ENCODE assay signal across 16 cellular contexts in the genomic region with DNA sequence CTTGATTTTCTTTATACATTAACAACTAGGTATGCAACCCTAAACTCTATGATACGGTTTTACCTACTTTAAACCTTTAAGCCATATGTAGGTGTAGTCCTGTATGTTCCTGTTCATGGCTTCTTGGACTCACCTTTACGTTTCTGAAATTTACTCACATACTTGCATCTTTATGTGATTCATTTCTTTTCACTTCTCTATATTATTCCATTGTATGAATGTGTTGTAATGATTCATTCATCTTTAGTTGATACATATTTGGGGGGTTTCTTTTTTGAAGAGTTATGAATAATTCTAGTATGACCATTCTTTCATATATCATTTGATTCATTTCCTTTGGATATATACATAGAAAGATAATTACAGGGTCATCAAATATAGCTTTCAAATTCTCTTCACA. TPM values are rescaled to one million over a fixed set of nuclear protein-coding genes. Genes with fewer than 3 reads are reported as not detected.
DNase-seq lines count a peak whose midpoint lies in the region; ATAC-seq, FAIRE-seq and TF ChIP-seq lines count a peak whose summit lies in the region.
"Had no signal": no experiment of that assay in that cellular context is flagged by ENCODE, and none has a peak within 500 bp of the region (broad histone marks: within the 10 kb centered on the region; RNA-seq: fewer than 3 reads in every experiment).

No MANE protein-coding gene starts in this region.

- DNase-seq in activated CD4-positive, alpha-beta T cell treated with anti-CD3 and anti-CD28 coated beads for 36 hours = no peak
- no peak for DNase-seq in activated CD4-positive, alpha-beta T cell treated with anti-CD3 and anti-CD28 coated beads, Interleukin-2, amount 50 U/mL, for 1 hour
- DNase-seq in activated naive CD4-positive, alpha-beta T cell treated with anti-CD3 and anti-CD28 coated beads, Interleukin-2, amount 50 U/mL, for 72 hours (ENCODE audit: low spot score in 2 of 2) = no peak
- DNase-seq in activated naive CD4-positive, alpha-beta T cell treated with anti-CD3 and anti-CD28 coated beads, Interleukin-2, amount 10 ng/mL, durations not matched to agents 7 days and 5 days = no peak
- DNase-seq in astrocyte (ENCODE audit: low read depth) (no peak), NCI-H146 treated with DMSO at 0.1 percent for 48 hours (lab: John Stamatoyannopoulos, UW; ENCODE audit: unreplicated experiment) (no peak)
- DNase-seq in stimulated activated CD4-positive, alpha-beta T cell treated with anti-CD3 and anti-CD28 coated beads, Interleukin-1b, Interleukin-23, amount 100 ng/mL, for 48 hours = no peak
- DNase-seq: 8988T; Calu3; CD8-positive, alpha-beta T cell; DMS79 treated with DMSO at 0.1 percent for 48 hours; GF-D8 had no signal

- no peak overlapping the region for H3K27ac ChIP-seq in astrocyte (ENCODE audit: low read depth, low read length)
- H3K27ac ChIP-seq: BLaER1 treated with 17β-estradiol and CSF1 and Interleukin-3, amounts not matched to agents 10 nM and 100 nM had no signal

- H3K27me3 ChIP-seq in astrocyte (ENCODE audit: insufficient read depth, low read length) = no peaks in the 10 kb centered on the region
- H3K27me3 ChIP-seq: BLaER1 treated with 17β-estradiol and CSF1 and Interleukin-3, amounts not matched to agents 10 nM and 100 nM had no signal

- no peak overlapping the region for H3K27ac Mint-ChIP-seq in activated CD4-positive, alpha-beta T cell treated with anti-CD3 and anti-CD28 coated beads for 36 hours
- H3K27ac Mint-ChIP-seq in activated naive CD4-positive, alpha-beta T cell treated with anti-CD3 and anti-CD28 coated beads, Interleukin-2, amount 50 U/mL, for 72 hours = no peak overlapping the region
- H3K27ac Mint-ChIP-seq in activated naive CD4-positive, alpha-beta T cell treated with anti-CD3 and anti-CD28 coated beads, Interleukin-2, amount 10 ng/mL, durations not matched to agents 7 days and 5 days = no peak overlapping the region
- no peak overlapping the region for H3K27ac Mint-ChIP-seq in astrocyte (ENCODE audit: unreplicated experiment)
- H3K27ac Mint-ChIP-seq: B cell; CD8-positive, alpha-beta T cell had no signal

- no peaks in the 10 kb centered on the region for H4K20me1 ChIP-seq in astrocyte (ENCODE audit: insufficient read depth, low read length)
- H4K20me1 ChIP-seq: BLaER1 treated with 17β-estradiol and CSF1 and Interleukin-3, amounts not matched to agents 10 nM and 100 nM had no signal

- FAIRE-seq in astrocyte (lab: Jason Lieb, UNC) = peak; percentile 26
- FAIRE-seq: H1 had no signal

- intact Hi-C loops in activated CD4-positive, alpha-beta T cell treated with anti-CD3 and anti-CD28 coated beads for 36 hours (cut with DNase I, micrococcal nuclease) = no loop called here

- no peaks in the 10 kb centered on the region for H3K36me3 ChIP-seq in astrocyte (ENCODE audit: insufficient read depth, low read length)
- H3K36me3 ChIP-seq: HAP-1 had no signal

- H3K9me3 ChIP-seq in astrocyte (ENCODE audit: insufficient read depth, low read depth, low read length) = no peaks in the 10 kb centered on the region
- H3K9me3 ChIP-seq: HAP-1 had no signal

- no peaks in the 10 kb centered on the region for H3K79me2 ChIP-seq in astrocyte (ENCODE audit: insufficient read depth, low read length)

- no peak for TF ChIP-seq CTCF in astrocyte (IDR thresholded peaks at IDR 0.05; ENCODE audit: insufficient read depth, low read depth, low read length)

- no peak overlapping the region for H3K4me3 ChIP-seq in astrocyte (ENCODE audit: insufficient read depth, low read depth, low read length)
- H3K4me3 ChIP-seq: BLaER1 treated with 17β-estradiol and CSF1 and Interleukin-3, amounts not matched to agents 10 nM and 100 nM; HAP-1 had no signal

- peaks cover 27% of the 10 kb centered on the region for H3K4me1 Mint-ChIP-seq in activated CD4-positive, alpha-beta T cell treated with anti-CD3 and anti-CD28 coated beads for 36 hours
- peaks cover 3% of the 10 kb centered on the region for H3K4me1 Mint-ChIP-seq in activated naive CD4-positive, alpha-beta T cell treated with anti-CD3 and anti-CD28 coated beads, Interleukin-2, amount 10 ng/mL, durations not matched to agents 7 days and 5 days
- H3K4me1 Mint-ChIP-seq in astrocyte (ENCODE audit: low read depth, unreplicated experiment) = no peaks in the 10 kb centered on the region
- H3K4me1 Mint-ChIP-seq: B cell had no signal

- H3K4me2 ChIP-seq in astrocyte (ENCODE audit: low read length) = no peak overlapping the region
- H3K4me2 ChIP-seq: BLaER1 treated with 17β-estradiol and CSF1 and Interleukin-3, amounts not matched to agents 10 nM and 100 nM had no signal

- H3K9ac ChIP-seq in astrocyte (ENCODE audit: low read length) = no peak overlapping the region
- H3K9ac ChIP-seq: BLaER1 treated with 17β-estradiol and CSF1 and Interleukin-3, amounts not matched to agents 10 nM and 100 nM had no signal

- H3K9me3 Mint-ChIP-seq in activated CD4-positive, alpha-beta T cell treated with anti-CD3 and anti-CD28 coated beads for 36 hours (ENCODE audit: low read depth) = peaks cover 9% of the 10 kb centered on the region
- peaks cover 0 to 5% of the 10 kb centered on the region in 2 donors for H3K9me3 Mint-ChIP-seq in activated naive CD4-positive, alpha-beta T cell treated with anti-CD3 and anti-CD28 coated beads, Interleukin-2, amount 50 U/mL, for 72 hours
- peaks cover 6% of the 10 kb centered on the region for H3K9me3 Mint-ChIP-seq in activated naive CD4-positive, alpha-beta T cell treated with anti-CD3 and anti-CD28 coated beads, Interleukin-2, amount 10 ng/mL, durations not matched to agents 7 days and 5 days
- peaks cover 2% of the 10 kb centered on the region for H3K9me3 Mint-ChIP-seq in astrocyte (ENCODE audit: unreplicated experiment)

- CTCF ChIA-PET in activated CD4-positive, alpha-beta T cell treated with anti-CD3 and anti-CD28 coated beads for 36 hours (lab: Charles Lee) = no interaction called here
- CTCF ChIA-PET in activated naive CD4-positive, alpha-beta T cell treated with anti-CD3 and anti-CD28 coated beads, Interleukin-2, amount 10 ng/mL, durations not matched to agents 7 days and 5 days (lab: Charles Lee) = no interaction called here

- peaks cover 24% of the 10 kb centered on the region for H3K36me3 Mint-ChIP-seq in activated CD4-positive, alpha-beta T cell treated with anti-CD3 and anti-CD28 coated beads for 36 hours (ENCODE audit: low read depth)
- peaks cover 10 to 14% of the 10 kb centered on the region in 2 donors for H3K36me3 Mint-ChIP-seq in activated naive CD4-positive, alpha-beta T cell treated with anti-CD3 and anti-CD28 coated beads, Interleukin-2, amount 50 U/mL, for 72 hours
- peaks cover 16% of the 10 kb centered on the region for H3K36me3 Mint-ChIP-seq in activated naive CD4-positive, alpha-beta T cell treated with anti-CD3 and anti-CD28 coated beads, Interleukin-2, amount 10 ng/mL, durations not matched to agents 7 days and 5 days
- no peaks in the 10 kb centered on the region for H3K36me3 Mint-ChIP-seq in astrocyte (ENCODE audit: low read depth, unreplicated experiment)

- ATAC-seq in activated CD4-positive, alpha-beta T cell treated with anti-CD3 and anti-CD28 coated beads for 36 hours = peak; percentile 81
- ATAC-seq in activated naive CD4-positive, alpha-beta T cell treated with anti-CD3 and anti-CD28 coated beads, Interleukin-2, amount 50 U/mL, for 72 hours = peak; percentile 78 to 92
- ATAC-seq: CD8-positive, alpha-beta T cell had no signal

- H3K4me3 Mint-ChIP-seq in activated CD4-positive, alpha-beta T cell treated with anti-CD3 and anti-CD28 coated beads for 36 hours = no peak overlapping the region
- H3K4me3 Mint-ChIP-seq in activated naive CD4-positive, alpha-beta T cell treated with anti-CD3 and anti-CD28 coated beads, Interleukin-2, amount 10 ng/mL, durations not matched to agents 7 days and 5 days = no peak overlapping the region
- H3K4me3 Mint-ChIP-seq in astrocyte (ENCODE audit: unreplicated experiment) = no peak overlapping the region
- H3K4me3 Mint-ChIP-seq: B cell; CD8-positive, alpha-beta T cell had no signal

- H2AFZ ChIP-seq in astrocyte (ENCODE audit: low read depth, low read length) = no peak overlapping the region

- no peaks in the 10 kb centered on the region for H3K27me3 Mint-ChIP-seq in activated CD4-positive, alpha-beta T cell treated with anti-CD3 and anti-CD28 coated beads for 36 hours
- H3K27me3 Mint-ChIP-seq in activated naive CD4-positive, alpha-beta T cell treated with anti-CD3 and anti-CD28 coated beads, Interleukin-2, amount 10 ng/mL, durations not matched to agents 7 days and 5 days = peaks cover 8% of the 10 kb centered on the region
- no peaks in the 10 kb centered on the region for H3K27me3 Mint-ChIP-seq in astrocyte (ENCODE audit: low read depth, unreplicated experiment)
- H3K27me3 Mint-ChIP-seq: B cell had no signal

- H3K4me1 ChIP-seq in astrocyte (ENCODE audit: insufficient read depth, low read length) = no peaks in the 10 kb centered on the region
- H3K4me1 ChIP-seq: BLaER1 treated with 17β-estradiol and CSF1 and Interleukin-3, amounts not matched to agents 10 nM and 100 nM; HAP-1 had no signal

- POLR2A ChIA-PET in activated CD4-positive, alpha-beta T cell treated with anti-CD3 and anti-CD28 coated beads for 36 hours (lab: Charles Lee) = interaction anchor here (0.5 kb wide), 1 partner anchor 1736 kb away, joined by 3 read pairs; no protein-coding TSS in a partner anchor

RNA-seq across cellular contexts. Expression of a gene that starts 2.4 kb away (rescaled TPM):
- under 1 TPM; 0.30 to 0.53 TPM for total RNA-seq in activated CD4-positive, alpha-beta T cell treated with anti-CD3 and anti-CD28 coated beads for 36 hours
- 1 to 10 TPM in 1 of 2 donors, under 1 TPM in 1; 0.55 to 1.3 TPM for total RNA-seq in activated naive CD4-positive, alpha-beta T cell treated with anti-CD3 and anti-CD28 coated beads, Interleukin-2, amount 50 U/mL, for 72 hours
- total RNA-seq in astrocyte = 0.60 and 1.2 TPM in 2 replicates
- total RNA-seq: CD8-positive, alpha-beta T cell had no signal

RNA-seq across cellular contexts. Expression of a gene that starts 9.0 kb away (rescaled TPM):
- 1 to 10 TPM; 1.2 to 1.4 TPM for total RNA-seq in activated CD4-positive, alpha-beta T cell treated with anti-CD3 and anti-CD28 coated beads for 36 hours
- total RNA-seq in activated naive CD4-positive, alpha-beta T cell treated with anti-CD3 and anti-CD28 coated beads, Interleukin-2, amount 50 U/mL, for 72 hours = 1 to 10 TPM; 1.5 to 3.7 TPM
- total RNA-seq in astrocyte = 0.57 and 0.99 TPM in 2 replicates

RNA-seq across cellular contexts. Expression of a gene that starts 33.3 kb away (rescaled TPM):
- total RNA-seq in activated CD4-positive, alpha-beta T cell treated with anti-CD3 and anti-CD28 coated beads for 36 hours = 1 to 10 TPM; 1.2 to 1.6 TPM
- 1 to 10 TPM; 3.2 to 4.7 TPM for total RNA-seq in activated naive CD4-positive, alpha-beta T cell treated with anti-CD3 and anti-CD28 coated beads, Interleukin-2, amount 50 U/mL, for 72 hours
- total RNA-seq in astrocyte = 2.2 and 3.1 TPM in 2 replicates

RNA-seq across cellular contexts. Expression of a gene that starts 42.1 kb away (rescaled TPM):
- total RNA-seq in activated CD4-positive, alpha-beta T cell treated with anti-CD3 and anti-CD28 coated beads for 36 hours = 1 to 10 TPM in 1 of 2 experiments, under 1 TPM in 1; 0.44 to 1.6 TPM
- 1 to 10 TPM; 4.3 to 4.4 TPM for total RNA-seq in activated naive CD4-positive, alpha-beta T cell treated with anti-CD3 and anti-CD28 coated beads, Interleukin-2, amount 50 U/mL, for 72 hours
- 2.2 TPM in 2 replicates for total RNA-seq in astrocyte

RNA-seq across cellular contexts. Expression of a gene that starts 50.0 kb away (rescaled TPM):
- total RNA-seq in activated CD4-positive, alpha-beta T cell treated with anti-CD3 and anti-CD28 coated beads for 36 hours = 1 to 10 TPM in 1 of 2 experiments, under 1 TPM in 1; 0.94 to 1.1 TPM
- 1 to 10 TPM; 1.0 to 3.0 TPM for total RNA-seq in activated naive CD4-positive, alpha-beta T cell treated with anti-CD3 and anti-CD28 coated beads, Interleukin-2, amount 50 U/mL, for 72 hours
- total RNA-seq in astrocyte = 1.7 and 2.0 TPM in 2 replicates
